19 cellular contexts compared by ENCODE assay signal in genomic region chr12:74120644-74121043, GRCh38.
DNase-seq lines count a peak whose midpoint lies in the region; ATAC-seq and TF ChIP-seq lines count a peak whose summit lies in the region.
"Had no signal": no experiment of that assay in that cellular context is flagged by ENCODE, and none has a peak within 500 bp of the region (broad histone marks: within the 10 kb centered on the region; RNA-seq: fewer than 3 reads in every experiment).

No MANE protein-coding gene starts in this region.

- H3K27me3 ChIP-seq in endodermal cell (ENCODE audit: control insufficient read depth, insufficient read depth, low read length, poor library complexity, severe bottlenecking), result no peaks in the 10 kb centered on the region
- H3K27me3 ChIP-seq in tibial artery, result no peaks in the 10 kb centered on the region
- H3K27me3 ChIP-seq: BLaER1 treated with 17β-estradiol and CSF1 and Interleukin-3, amounts not matched to agents 10 nM and 100 nM had no signal

- peaks cover 3% of the 10 kb centered on the region for H3K9me3 Mint-ChIP-seq in endodermal cell

- no peak for ATAC-seq in HG02981 (IDR thresholded peaks at IDR 0.05; ENCODE audit: unreplicated experiment)
- ATAC-seq: A549; CD8-positive, alpha-beta T cell had no signal

- H3K27ac ChIP-seq in angular gyrus (ENCODE audit: low read depth, low read length), result peak overlapping the region; percentile 79
- peak overlapping the region; percentile 33 for H3K27ac ChIP-seq in cingulate gyrus (ENCODE audit: low read depth, low read length)
- no peak overlapping the region for H3K27ac ChIP-seq in endodermal cell (ENCODE audit: low read depth, low read length)
- H3K27ac ChIP-seq in temporal lobe (ENCODE audit: low read depth, low read length), result peak overlapping the region; percentile 19
- no peak overlapping the region for H3K27ac ChIP-seq in tibial artery
- H3K27ac ChIP-seq: 22Rv1; A549; BLaER1 treated with 17β-estradiol and CSF1 and Interleukin-3, amounts not matched to agents 10 nM and 100 nM; C4-2B had no signal

- no peaks in the 10 kb centered on the region for H3K36me3 Mint-ChIP-seq in endodermal cell (ENCODE audit: low read depth)
- H3K36me3 Mint-ChIP-seq: CD8-positive, alpha-beta T cell had no signal

- WGBS in endodermal cell (ENCODE audit: insufficient coverage in 1 of 2, insufficient read length in 1 of 2), 2 experiments, result 75% methylated on average over 1 of the region's 1 CpG; no CpG with 5 or more reads in 1 of the 2 experiments

- no peak overlapping the region for H3K9ac ChIP-seq in endodermal cell (ENCODE audit: extremely low read depth, low read length, poor library complexity, severe bottlenecking)
- H3K9ac ChIP-seq: BLaER1 treated with 17β-estradiol and CSF1 and Interleukin-3, amounts not matched to agents 10 nM and 100 nM had no signal

- H3K4me3 Mint-ChIP-seq in endodermal cell, result no peak overlapping the region
- H3K4me3 Mint-ChIP-seq: B cell; CD4-positive, alpha-beta T cell; CD8-positive, alpha-beta T cell had no signal

- intact Hi-C loops in tibial artery (cut with DNase I; ENCODE audit: low total_unique reads), result no loop called here

- H3K9me3 ChIP-seq in endodermal cell (ENCODE audit: control insufficient read depth, low read length) (no peaks in the 10 kb centered on the region), tibial artery (no peaks in the 10 kb centered on the region)
- H3K9me3 ChIP-seq: A549; BLaER1 treated with 17β-estradiol and CSF1 and Interleukin-3, amounts not matched to agents 10 nM and 100 nM; Caco-2 had no signal

- DNase-seq in endodermal cell, result peak; percentile 59
- DNase-seq in mucosa of gallbladder (ENCODE audit: low spot score), result no peak
- no peak for DNase-seq in tibial artery
- DNase-seq: AML-193; Caco-2; Calu3; CD4-positive, alpha-beta T cell; CD8-positive, alpha-beta T cell; DMS79 treated with DMSO at 0.1 percent for 48 hours; GF-D8 had no signal

- no peaks in the 10 kb centered on the region for H3K4me1 ChIP-seq in endodermal cell (ENCODE audit: control insufficient read depth, insufficient read depth, low read length)
- H3K4me1 ChIP-seq in tibial artery, result no peaks in the 10 kb centered on the region
- H3K4me1 ChIP-seq: A549; BLaER1 treated with 17β-estradiol and CSF1 and Interleukin-3, amounts not matched to agents 10 nM and 100 nM; Caco-2 had no signal

- no peak for TF ChIP-seq CTCF in endodermal cell (conservative IDR thresholded peaks at IDR 0.05)
- TF ChIP-seq CTCF in tibial artery (IDR thresholded peaks at IDR 0.05), result no peak

- H3K4me3 ChIP-seq in endodermal cell (ENCODE audit: low read length), result no peak overlapping the region
- no peak overlapping the region for H3K4me3 ChIP-seq in tibial artery
- H3K4me3 ChIP-seq: A549; BLaER1 treated with 17β-estradiol and CSF1 and Interleukin-3, amounts not matched to agents 10 nM and 100 nM had no signal

- H3K36me3 ChIP-seq in endodermal cell (ENCODE audit: control insufficient read depth, insufficient read depth, low read length) (no peaks in the 10 kb centered on the region), tibial artery (no peaks in the 10 kb centered on the region)
- H3K36me3 ChIP-seq: BLaER1 treated with 17β-estradiol and CSF1 and Interleukin-3, amounts not matched to agents 10 nM and 100 nM had no signal

- H3K27me3 Mint-ChIP-seq in endodermal cell (ENCODE audit: insufficient read depth), result no peaks in the 10 kb centered on the region
- H3K27me3 Mint-ChIP-seq: B cell; CD4-positive, alpha-beta T cell had no signal

- H3K4me1 Mint-ChIP-seq in endodermal cell, result peaks cover 2% of the 10 kb centered on the region
- H3K4me1 Mint-ChIP-seq: B cell had no signal

- no peak overlapping the region for H3K27ac Mint-ChIP-seq in endodermal cell
- H3K27ac Mint-ChIP-seq: B cell; CD4-positive, alpha-beta T cell; CD8-positive, alpha-beta T cell had no signal

Comparison
In these comparisons a context has a peak if more than half of its experiments do, and no peak if none do; other contexts are left out.
1. H3K27ac ChIP-seq: peak in angular gyrus (single experiment), cingulate gyrus (single experiment) and temporal lobe (single experiment); none in endodermal cell (single experiment) and tibial artery (0 of 2).